Comparison of ENCODE assay signal across 22 cellular contexts in genomic region chr22:25880524-25880923, GRCh38.
DNase-seq lines count a peak whose midpoint lies in the region; FAIRE-seq and TF ChIP-seq lines count a peak whose summit lies in the region.
"Had no signal": no experiment of that assay in that cellular context is flagged by ENCODE, and none has a peak within 500 bp of the region (broad histone marks: within the 10 kb centered on the region; RNA-seq: fewer than 3 reads in every experiment).

No MANE protein-coding gene starts in this region.

- intact Hi-C loops in Calu3 (cut with micrococcal nuclease; ENCODE audit: unreplicated experiment): no loop called here

- H3K27me3 Mint-ChIP-seq in Calu3 (ENCODE audit: unreplicated experiment): peaks cover 98% of the 10 kb centered on the region

- no peak overlapping the region for H3K4me3 Mint-ChIP-seq in Calu3 (ENCODE audit: low read depth, unreplicated experiment)
- H3K4me3 Mint-ChIP-seq: activated naive CD8-positive, alpha-beta T cell; stimulated activated naive CD8-positive, alpha-beta T cell treated with anti-CD3 and anti-CD28 coated beads, Interleukin-15, amount 100 ng/mL, for 72 hours had no signal

- BruUV-seq in Calu3 (replicated peaks; lab: Mats Ljungman, UMichigan): no TSS peak

- H2AFZ ChIP-seq in SK-N-SH (ENCODE audit: low read depth): no peak overlapping the region

- CTCF ChIA-PET in Calu3 (lab: Charles Lee): interaction anchor here (1.1 kb wide), 1 partner anchor 9 kb away, joined by 3 read pairs; no protein-coding TSS in a partner anchor
- CTCF ChIA-PET in SK-N-SH (lab: Yijun Ruan, JAX): interaction anchor here (1.0 kb wide), 1 partner anchor 72 kb away, joined by 3 read pairs; no protein-coding TSS in a partner anchor

- H3K36me3 ChIP-seq in SK-N-SH (replicated peaks in 1 of 2; ENCODE audit: control insufficient read depth in 1 of 2, insufficient read depth in 2 of 2, low read length in 1 of 2): no peaks in the 10 kb centered on the region

- no peak overlapping the region for H3K9ac ChIP-seq in SK-N-SH

- no peaks in the 10 kb centered on the region for H3K9me3 ChIP-seq in SK-N-SH
- H3K9me3 ChIP-seq: gastrocnemius medialis had no signal

- H3F3A ChIP-seq in SK-N-SH (replicated peaks; ENCODE audit: insufficient read depth): no peaks in the 10 kb centered on the region

- no peaks in the 10 kb centered on the region for H4K20me1 ChIP-seq in SK-N-SH (ENCODE audit: insufficient read depth)

- H3K79me2 ChIP-seq in SK-N-SH (ENCODE audit: insufficient read depth): no peaks in the 10 kb centered on the region

- no peak for TF ChIP-seq EP300 in SK-N-SH (IDR thresholded peaks at IDR 0.05; ENCODE audit: borderline replicate concordance in 1 of 2, low read depth in 1 of 2, low read length in 1 of 2)

- H3K27ac Mint-ChIP-seq in Calu3 (ENCODE audit: unreplicated experiment): no peak overlapping the region
- H3K27ac Mint-ChIP-seq: activated naive CD8-positive, alpha-beta T cell; stimulated activated naive CD8-positive, alpha-beta T cell treated with anti-CD3 and anti-CD28 coated beads, Interleukin-15, amount 100 ng/mL, for 72 hours had no signal

- H3K27ac ChIP-seq in SK-N-SH (ENCODE audit: low read depth in 2 of 2, low read length in 1 of 2): no peak overlapping the region
- H3K27ac ChIP-seq: gastrocnemius medialis had no signal

- FAIRE-seq in frontal cortex (lab: Jason Lieb, UNC): no peak

- no peaks in the 10 kb centered on the region for H3K9me2 ChIP-seq in SK-N-SH

- TF ChIP-seq CTCF in Calu3 (IDR thresholded peaks at IDR 0.05; ENCODE audit: unreplicated experiment) (no peak), GM12864 (IDR thresholded peaks at IDR 0.05; ENCODE audit: low read depth, low read length, missing control alignments) (peak; percentile 68), SK-N-SH (IDR thresholded peaks at IDR 0.05) (no peak)

- WGBS in SK-N-SH (ENCODE audit: low lambda C conversion rate): 3% methylated on average over 2 of the region's 2 CpGs

- no peaks in the 10 kb centered on the region for H3K9me3 Mint-ChIP-seq in Calu3 (ENCODE audit: low read depth, unreplicated experiment)
- H3K9me3 Mint-ChIP-seq: stimulated activated naive CD8-positive, alpha-beta T cell treated with anti-CD3 and anti-CD28 coated beads, Interleukin-15, amount 100 ng/mL, for 72 hours had no signal

- POLR2A ChIA-PET in SK-N-SH (lab: Yijun Ruan, JAX): no interaction called here

- no peaks in the 10 kb centered on the region for H3K4me1 Mint-ChIP-seq in Calu3 (ENCODE audit: low read depth, unreplicated experiment)
- H3K4me1 Mint-ChIP-seq: stimulated activated naive CD8-positive, alpha-beta T cell treated with anti-CD3 and anti-CD28 coated beads, Interleukin-15, amount 100 ng/mL, for 72 hours had no signal

- H3K4me1 ChIP-seq in SK-N-SH (ENCODE audit: control insufficient read depth in 1 of 2, insufficient read depth in 2 of 2, low read depth in 1 of 2, low read length in 1 of 2): no peaks in the 10 kb centered on the region; a peak in 1 of 4 replicates
- H3K4me1 ChIP-seq: gastrocnemius medialis had no signal

- no peak for TF ChIP-seq RAD21 in SK-N-SH (IDR thresholded peaks at IDR 0.05; ENCODE audit: low read length)

- H3K4me3 ChIP-seq in GM12864 (ENCODE audit: low read depth, low read length): no peak overlapping the region
- no peak overlapping the region for H3K4me3 ChIP-seq in SK-N-SH (ENCODE audit: low read depth in 2 of 2, low read length in 1 of 2)
- H3K4me3 ChIP-seq: gastrocnemius medialis, smooth muscle cell had no signal

- H3K27me3 ChIP-seq in SK-N-SH (ENCODE audit: insufficient read depth): no peaks in the 10 kb centered on the region
- H3K27me3 ChIP-seq: gastrocnemius medialis had no signal

- no peak overlapping the region for H3K4me2 ChIP-seq in SK-N-SH
- H3K4me2 ChIP-seq: smooth muscle cell had no signal

- DNase-seq in Calu3: peak; percentile 11
- no peak for DNase-seq in GM12864 (ENCODE audit: low read depth)
- DNase-seq in HuH-7 (ENCODE audit: low spot score): peak; percentile 21
- peak; percentile 28 for DNase-seq in SW480 (ENCODE audit: low spot score)
- no peak for DNase-seq in SK-N-SH
- no peak for DNase-seq in NCI-H345 treated with DMSO at 0.1 percent for 48 hours (lab: John Stamatoyannopoulos, UW; ENCODE audit: unreplicated experiment)
- DNase-seq in NCI-H524 treated with DMSO at 0.1 percent for 48 hours (lab: John Stamatoyannopoulos, UW): no peak
- no peak for DNase-seq in frontal cortex (ENCODE audit: low spot score in 2 of 2)
- DNase-seq: activated CD4-positive, alpha-beta T cell treated with anti-CD3 and anti-CD28 coated beads for 4 hours; effector CD8-positive, alpha-beta T cell; gastrocnemius medialis; HCEC 1CT; hypothalamus; islet precursor cell; NCI-H1436 treated with DMSO at 0.1 percent for 48 hours; NCI-H2171 treated with DMSO at 0.1 percent for 48 hours; NCI-H748 treated with DMSO at 0.1 percent for 48 hours; stimulated activated CD4-positive, alpha-beta T cell treated with anti-CD3 and anti-CD28 coated beads, Interleukin-4, amount 100 ng/mL, for 24 hours; stimulated activated naive CD8-positive, alpha-beta T cell treated with anti-CD3 and anti-CD28 coated beads, Interleukin-15, amount 100 ng/mL, for 72 hours; T-helper 1 cell had no signal

- H3K36me3 Mint-ChIP-seq in Calu3 (ENCODE audit: insufficient read depth, unreplicated experiment): no peaks in the 10 kb centered on the region
- H3K36me3 Mint-ChIP-seq: activated naive CD8-positive, alpha-beta T cell had no signal

TF ChIP-seq in SK-N-SH, 30 proteins besides CTCF, POLR2A, EP300 and RAD21 (continues in another document):
- TF ChIP-seq YY1 (IDR thresholded peaks at IDR 0.05; ENCODE audit: low read depth) (no peak), SMC3 (IDR thresholded peaks at IDR 0.05; ENCODE audit: low read depth, low read length) (no peak), TCF12 (IDR thresholded peaks at IDR 0.05) (no peak), FOXM1 (IDR thresholded peaks at IDR 0.05; ENCODE audit: low read depth) (no peak), PBX3 (IDR thresholded peaks at IDR 0.05) (no peak), RCOR1 (IDR thresholded peaks at IDR 0.05; ENCODE audit: low read length) (no peak), NFIC (IDR thresholded peaks at IDR 0.05; ENCODE audit: borderline replicate concordance) (no peak), REST (IDR thresholded peaks at IDR 0.05; ENCODE audit: low read depth, low read length) (no peak), ELF1 (IDR thresholded peaks at IDR 0.05) (no peak), JUND (IDR thresholded peaks at IDR 0.05) (no peak), RXRA (IDR thresholded peaks at IDR 0.05; ENCODE audit: borderline replicate concordance, low read depth) (no peak), EZH2phosphoT487 (IDR thresholded peaks at IDR 0.05; ENCODE audit: borderline replicate concordance, low read depth) (no peak), FOSL2 (IDR thresholded peaks at IDR 0.05; ENCODE audit: borderline replicate concordance, low read depth) (no peak)
- TF ChIP-seq, protein P1, sequence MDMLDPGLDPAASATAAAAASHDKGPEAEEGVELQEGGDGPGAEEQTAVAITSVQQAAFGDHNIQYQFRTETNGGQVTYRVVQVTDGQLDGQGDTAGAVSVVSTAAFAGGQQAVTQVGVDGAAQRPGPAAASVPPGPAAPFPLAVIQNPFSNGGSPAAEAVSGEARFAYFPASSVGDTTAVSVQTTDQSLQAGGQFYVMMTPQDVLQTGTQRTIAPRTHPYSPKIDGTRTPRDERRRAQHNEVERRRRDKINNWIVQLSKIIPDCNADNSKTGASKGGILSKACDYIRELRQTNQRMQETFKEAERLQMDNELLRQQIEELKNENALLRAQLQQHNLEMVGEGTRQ (IDR thresholded peaks at IDR 0.05; ENCODE audit: borderline replicate concordance, low read depth, low read length): no peak

Comparison
In these comparisons a context has a peak if more than half of its experiments do, and no peak if none do; other contexts are left out.
1. DNase-seq: peak in Calu3 (single experiment), HuH-7 (single experiment) and SW480 (single experiment); none in GM12864 (single experiment), SK-N-SH (single experiment), NCI-H345 treated with DMSO at 0.1 percent for 48 hours (single experiment), NCI-H524 treated with DMSO at 0.1 percent for 48 hours (single experiment) and frontal cortex (0 of 2).